8 cellular contexts compared by ENCODE assay signal in genomic region chr14:75063491-75064204, GRCh38. TPM values are rescaled to one million over a fixed set of nuclear protein-coding genes. Genes with fewer than 3 reads are reported as not detected.
DNase-seq lines count a peak whose midpoint lies in the region; ATAC-seq and TF ChIP-seq lines count a peak whose summit lies in the region.

TSS of gene ACYP1 (minus strand) at chr14:75064024. CDS start at chr14:75063553, 471 bp downstream.

- H3K4me1 Mint-ChIP-seq in CD4-positive, CD25-positive, alpha-beta regulatory T cell = peaks cover 20 to 48% (median 33%) of the 10 kb centered on the region in 4 donors

- DNase-seq in CD4-positive, CD25-positive, alpha-beta regulatory T cell = peak; percentile 84 to 92 (median 88)
- DNase-seq in NCI-H82 (lab: John Stamatoyannopoulos, UW) (peak; percentile 93), dermis microvascular lymphatic vessel endothelial cell (ENCODE audit: low read depth in 2 of 2) (peak; percentile 72 to 88), right lobe of liver (peak; percentile 92 to 94 (median 94))
- peak; percentile 96 for DNase-seq in activated CD4-positive, alpha-beta T cell treated with anti-CD3 and anti-CD28 coated beads, Interleukin-2, amount 50 U/mL, for 48 hours
- peak; percentile 88 to 91 for DNase-seq in stimulated activated CD4-positive, alpha-beta T cell treated with anti-CD3 and anti-CD28 coated beads, Interleukin-4, amount 100 ng/mL, for 48 hours (ENCODE audit: low read depth in 2 of 2)

- no peak for TF ChIP-seq POLR2A in right lobe of liver (IDR thresholded peaks at IDR 0.05)

- no peaks in the 10 kb centered on the region for H3K9me3 ChIP-seq in CD4-positive, CD25-positive, alpha-beta regulatory T cell (ENCODE audit: control insufficient read depth in 2 of 2, low read length in 2 of 2)
- no peaks in the 10 kb centered on the region for H3K9me3 ChIP-seq in right lobe of liver

- H3K27ac Mint-ChIP-seq in CD4-positive, CD25-positive, alpha-beta regulatory T cell = peak within 1 kb of the TSS; percentile 97 to 99 (median 99)

- peak in 2 of 4 donors; percentile 4 to 7 for TF ChIP-seq CTCF in right lobe of liver (IDR thresholded peaks at IDR 0.05)

- H3K4me3 ChIP-seq in CD4-positive, CD25-positive, alpha-beta regulatory T cell (ENCODE audit: low read depth, low read length) = peak within 1 kb of the TSS; percentile 91
- H3K4me3 ChIP-seq in right lobe of liver = peak within 1 kb of the TSS; percentile 54 to 92 (median 79)

- peak within 1 kb of the TSS; percentile 99 to 100 (median 99) for H3K4me3 Mint-ChIP-seq in CD4-positive, CD25-positive, alpha-beta regulatory T cell

- H3K4me1 ChIP-seq in CD4-positive, CD25-positive, alpha-beta regulatory T cell (ENCODE audit: control insufficient read depth, insufficient read depth, low read length, poor library complexity, severe bottlenecking) = peaks cover 17% of the 10 kb centered on the region
- peaks cover 0 to 15% (median 6%) of the 10 kb centered on the region in 4 donors for H3K4me1 ChIP-seq in right lobe of liver

- under 1% methylated on average over 21 of the region's 34 CpGs for WGBS in right lobe of liver (ENCODE audit: insufficient coverage, low coverage, low lambda C conversion rate, missing lambda C conversion rate)

- intact Hi-C loops in right lobe of liver (cut with DNase I) = no loop called here

- peaks cover 9% of the 10 kb centered on the region for H3K36me3 Mint-ChIP-seq in CD4-positive, CD25-positive, alpha-beta regulatory T cell

- H3K36me3 ChIP-seq in CD4-positive, CD25-positive, alpha-beta regulatory T cell (ENCODE audit: control insufficient read depth, insufficient read depth, low read length) = peaks cover 2% of the 10 kb centered on the region
- no peaks in the 10 kb centered on the region for H3K36me3 ChIP-seq in right lobe of liver

- H3K27me3 ChIP-seq in CD4-positive, CD25-positive, alpha-beta regulatory T cell (ENCODE audit: control insufficient read depth, insufficient read depth, low read length) = no peaks in the 10 kb centered on the region
- H3K27me3 ChIP-seq in right lobe of liver = no peaks in the 10 kb centered on the region

- ATAC-seq in CD4-positive, CD25-positive, alpha-beta regulatory T cell (ENCODE audit: low read depth in 2 of 2) = peak; percentile 98
- ATAC-seq in GM19452 (IDR thresholded peaks at IDR 0.05; ENCODE audit: unreplicated experiment) (peak; percentile 97), HG03575 (IDR thresholded peaks at IDR 0.05; ENCODE audit: extremely low read depth, insufficient number of reproducible peaks, low FRiP score, unreplicated experiment) (peak; percentile 57), right lobe of liver (peak; percentile 98 to 99 (median 98))

- H3K27ac ChIP-seq in CD4-positive, CD25-positive, alpha-beta regulatory T cell (ENCODE audit: insufficient read depth, low read length, poor library complexity, severe bottlenecking) = peak within 1 kb of the TSS; percentile 78
- peak within 1 kb of the TSS in 2 of 3 donors; percentile 16 to 30 for H3K27ac ChIP-seq in right lobe of liver

- no peaks in the 10 kb centered on the region for H3K27me3 Mint-ChIP-seq in CD4-positive, CD25-positive, alpha-beta regulatory T cell

- H3K9me3 Mint-ChIP-seq in CD4-positive, CD25-positive, alpha-beta regulatory T cell = no peaks in the 10 kb centered on the region

RNA-seq across cellular contexts. Expression of gene ACYP1, which starts in this region (rescaled TPM):
- 21.9 TPM for total RNA-seq in CD4-positive, CD25-positive, alpha-beta regulatory T cell
- polyA plus RNA-seq in CD4-positive, CD25-positive, alpha-beta regulatory T cell = 10 to 100 TPM; 17.0 to 27.5 (median 20.0) TPM
- total RNA-seq in dermis microvascular lymphatic vessel endothelial cell = 3.3 and 7.4 TPM in 2 replicates
- total RNA-seq in right lobe of liver = 1 to 10 TPM; 1.7 to 6.6 (median 3.6) TPM

Comparison
In these comparisons a context has a peak if more than half of its experiments do, and no peak if none do; other contexts are left out.
1. Peak in every context shown above with its lines: DNase-seq, ATAC-seq, H3K4me3 ChIP-seq and H3K27ac ChIP-seq.